ENCODE assay signal across 12 cellular contexts in genomic region chr11:104332110-104332509, GRCh38.
DNase-seq lines count a peak whose midpoint lies in the region; ATAC-seq and TF ChIP-seq lines count a peak whose summit lies in the region.
"Had no signal": no experiment of that assay in that cellular context is flagged by ENCODE, and none has a peak within 500 bp of the region (broad histone marks: within the 10 kb centered on the region; RNA-seq: fewer than 3 reads in every experiment).

No MANE protein-coding gene starts in this region.

- H3K27me3 ChIP-seq in OCI-LY1 (ENCODE audit: insufficient read depth, low read length), result no peaks in the 10 kb centered on the region
- H3K27me3 ChIP-seq: ascending aorta, heart right ventricle, neutrophil had no signal

- no peak for DNase-seq in AG10803 (ENCODE audit: low read depth)
- no peak for DNase-seq in fibroblast of pulmonary artery (ENCODE audit: low read depth)
- no peak for DNase-seq in SW480 (ENCODE audit: low spot score)
- no peak for DNase-seq in ureter (ENCODE audit: low spot score)
- no peak for DNase-seq in activated CD4-positive, alpha-beta T cell treated with anti-CD3 and anti-CD28 coated beads, Interleukin-2, amount 50 U/mL, for 4 hours
- DNase-seq in NCI-H187 treated with DMSO at 0.1 percent for 48 hours (lab: John Stamatoyannopoulos, UW), result no peak
- DNase-seq: activated CD4-positive, alpha-beta T cell treated with anti-CD3 and anti-CD28 coated beads for 1 hour; heart right ventricle had no signal

- H4K20me1 ChIP-seq in OCI-LY1 (ENCODE audit: insufficient read depth, low read length), result no peaks in the 10 kb centered on the region

- no peaks in the 10 kb centered on the region for H3K9me3 ChIP-seq in OCI-LY1 (ENCODE audit: low read length)
- H3K9me3 ChIP-seq: ascending aorta, neutrophil had no signal

- no peak overlapping the region for H3K27ac ChIP-seq in OCI-LY1 (ENCODE audit: low read depth, low read length, poor library complexity, severe bottlenecking)
- H3K27ac ChIP-seq: ascending aorta, heart right ventricle, neutrophil had no signal

- TF ChIP-seq CTCF in AG10803 (conservative IDR thresholded peaks at IDR 0.05; ENCODE audit: low read length) (0 out of 2 replicates have a peak, but pooled peaks have one; percentile 8), OCI-LY1 (IDR thresholded peaks at IDR 0.05; ENCODE audit: low read length) (peak; percentile 77), fibroblast of pulmonary artery (IDR thresholded peaks at IDR 0.05; ENCODE audit: low read length, missing control alignments) (peak; percentile 14)

- no peak overlapping the region for H3K4me3 ChIP-seq in AG10803 (ENCODE audit: low read length)
- no peak overlapping the region for H3K4me3 ChIP-seq in OCI-LY1 (ENCODE audit: low read depth, low read length, poor library complexity, severe bottlenecking)
- H3K4me3 ChIP-seq in fibroblast of pulmonary artery (replicated peaks; ENCODE audit: low read depth, low read length), result no peak overlapping the region
- H3K4me3 ChIP-seq: ascending aorta, heart right ventricle had no signal

- no peak overlapping the region for H3K4me2 ChIP-seq in OCI-LY1 (ENCODE audit: low read length)

- H3K79me2 ChIP-seq in OCI-LY1 (ENCODE audit: insufficient read depth, low read length), result no peaks in the 10 kb centered on the region

- no peak overlapping the region for H3K9ac ChIP-seq in OCI-LY1 (ENCODE audit: low read length)

- ATAC-seq in GM18867 (IDR thresholded peaks at IDR 0.05; ENCODE audit: unreplicated experiment), result peak; percentile 74
- ATAC-seq: heart right ventricle had no signal

- no peaks in the 10 kb centered on the region for H3K4me1 ChIP-seq in OCI-LY1 (ENCODE audit: insufficient read depth, low read length, severe bottlenecking)
- H3K4me1 ChIP-seq: ascending aorta had no signal

- H3K36me3 ChIP-seq in OCI-LY1 (ENCODE audit: insufficient read depth, low read length), result no peaks in the 10 kb centered on the region
- H3K36me3 ChIP-seq: ascending aorta, heart right ventricle, neutrophil had no signal

- H3K9me2 ChIP-seq in OCI-LY1 (ENCODE audit: low read depth, low read length), result no peaks in the 10 kb centered on the region

- no peak overlapping the region for H2AFZ ChIP-seq in OCI-LY1 (ENCODE audit: low read length)

- no peaks in the 10 kb centered on the region for H3F3A ChIP-seq in OCI-LY1 (ENCODE audit: insufficient read depth, low read length)

Comparison
In these comparisons a context has a peak if more than half of its experiments do, and no peak if none do; other contexts are left out.
1. CTCF ChIP-seq: peak in every context shown above with its lines; median percentile 77 in OCI-LY1; 14 in fibroblast of pulmonary artery; 8 in AG10803.